ENCODE assay signal across 8 cellular contexts in the genomic region with DNA sequence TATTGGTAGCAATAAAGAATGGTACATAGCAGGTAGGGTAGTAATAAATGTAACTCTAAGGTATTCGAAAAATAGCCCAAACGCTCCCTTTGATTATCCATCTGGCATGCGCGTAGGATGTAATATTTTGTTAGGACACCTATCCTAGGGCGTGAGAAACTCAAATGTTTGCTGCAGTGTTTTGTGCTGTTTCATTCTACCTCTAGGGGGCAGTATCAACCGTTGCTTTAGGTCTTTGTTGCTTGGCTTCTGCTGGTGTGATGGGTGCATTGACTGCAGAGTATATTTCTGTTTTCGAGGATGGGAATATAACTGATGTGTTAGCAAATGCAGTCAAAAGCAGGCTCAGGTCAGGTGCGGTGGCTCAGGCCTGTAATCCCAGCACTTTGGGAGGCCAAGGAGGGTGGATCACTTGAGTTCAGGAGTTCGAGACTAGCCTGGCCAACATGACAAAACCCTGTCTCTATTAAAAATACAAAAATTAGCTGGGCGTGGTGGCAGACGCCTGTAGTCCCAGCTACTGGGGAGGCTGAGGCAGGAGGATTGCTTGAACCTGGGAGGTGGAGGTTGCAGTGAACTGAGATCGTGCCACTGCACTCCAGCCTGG. TPM values are rescaled to one million over a fixed set of nuclear protein-coding genes. Genes with fewer than 3 reads are reported as not detected.
DNase-seq lines count a peak whose midpoint lies in the region; ATAC-seq and TF ChIP-seq lines count a peak whose summit lies in the region.
"Not testable (repeated sequence)": the region's sequence is repeated elsewhere in the genome, so short reads cannot be mapped to it uniquely, and the experiment has no call there.

No MANE protein-coding gene starts in this region.

- not testable (repeated sequence) for TF ChIP-seq POLR2A in body of pancreas (IDR thresholded peaks at IDR 0.05)

- not testable (repeated sequence) for H3K4me3 ChIP-seq in HEK293 (ENCODE audit: low read depth, low read length); body of pancreas; thoracic aorta

- DNase-seq in D341Med (ENCODE audit: low spot score) (peak; percentile 63), NCI-H2107 treated with DMSO at 0.1 percent for 48 hours (lab: John Stamatoyannopoulos, UW; ENCODE audit: unreplicated experiment) (peak; percentile 70), SK-MEL-5 (ENCODE audit: low read depth, low spot score) (peak; percentile 76), body of pancreas (peak in 3 of 4 donors; percentile 23 to 48 (median 25)), head of caudate nucleus (peak in 24 of 42 donors; percentile 8 to 70 (median 42)), myocyte (ENCODE audit: low read depth) (peak; percentile 32)
- DNase-seq in thoracic aorta (ENCODE audit: low spot score), result not testable (repeated sequence)

- not testable (repeated sequence) for H3K36me3 ChIP-seq in HEK293 (ENCODE audit: control insufficient read depth in 2 of 2, insufficient read depth in 1 of 2, low read length in 2 of 2); body of pancreas (replicated peaks in 1 of 2; ENCODE audit: insufficient read depth in 1 of 2, low read depth in 2 of 2); thoracic aorta

- peak; percentile 80 for TF ChIP-seq CTCF in HEK293 (tag by site-specific recombination; IDR thresholded peaks at IDR 0.05)
- TF ChIP-seq CTCF in body of pancreas (IDR thresholded peaks at IDR 0.05), result peak; percentile 50 to 82 (median 74)
- peak; percentile 44 for TF ChIP-seq CTCF in thoracic aorta (IDR thresholded peaks at IDR 0.05)

- not testable (repeated sequence) for H3K4me1 ChIP-seq in HEK293 (ENCODE audit: control insufficient read depth, insufficient read depth, low read length); body of pancreas; thoracic aorta (ENCODE audit: control insufficient read depth in 1 of 2, low read depth in 2 of 2)

- not testable (repeated sequence) for H3K9me3 ChIP-seq in HEK293 (ENCODE audit: control insufficient read depth, insufficient read depth, low read depth, low read length); body of pancreas; thoracic aorta

- H3K27ac ChIP-seq in HEK293 (ENCODE audit: extremely low read depth, low read depth, low read length); body of pancreas; thoracic aorta: not testable (repeated sequence)

- POLR2A ChIA-PET in HEK293 (lab: Yijun Ruan, JAX), result not testable (repeated sequence)

- H3K27me3 ChIP-seq in body of pancreas; thoracic aorta (replicated peaks; ENCODE audit: insufficient read depth): not testable (repeated sequence)

- in situ Hi-C loops in SK-MEL-5 (cut with HindIII; ENCODE audit: low pct_unique_long_range_greater_than_20kb, low sequenced_read_pairs), result not testable (repeated sequence)

- peak; percentile 69 for ATAC-seq in body of pancreas
- ATAC-seq in thoracic aorta (ENCODE audit: insufficient number of reproducible peaks, low FRiP score, low read depth), result not testable (repeated sequence)

- CTCF ChIA-PET in HEK293 (lab: Yijun Ruan, JAX), result interaction anchor here (0.6 to 1.6 kb wide), 10 partner anchors 12 to 451 kb away, joined by 3 to 7 read pairs (median 4); no protein-coding TSS in a partner anchor

- WGBS in body of pancreas, 2 donors, result 50% methylated on average over 12 of the region's 12 CpGs

- intact Hi-C loops in body of pancreas (cut with DNase I); head of caudate nucleus (cut with DNase I): not testable (repeated sequence)

TF ChIP-seq in HEK293, 187 proteins besides CTCF, POLR2A, EP300 and RAD21:
- peak; percentile 57 for TF ChIP-seq ZNF654 (tag by site-specific recombination; IDR thresholded peaks at IDR 0.05; ENCODE audit: low read depth)

RNA-seq across cellular contexts. Expression of gene KATNIP, which starts 55.7 kb away (rescaled TPM):
- total RNA-seq in SK-MEL-5 (2014; rRNA removed; shearing (Covaris generic)), result 11.6 and 13.7 TPM in 2 replicates
- polyA plus RNA-seq in SK-MEL-5 (2015; cell fraction: cytosol; rRNA removed), result 9.3 and 11.0 TPM in 2 replicates
- polyA plus RNA-seq in SK-MEL-5 (2015; cell fraction: nucleus; rRNA removed), result 64.3 and 65.0 TPM in 2 replicates
- 10 to 100 TPM; 23.4 to 25.7 TPM for total RNA-seq in body of pancreas
- 10.7 and 10.8 TPM in 2 replicates for total RNA-seq in myocyte
- polyA plus RNA-seq in myocyte (2012), result 14.2 TPM
- 10 to 100 TPM; 16.0 to 23.7 TPM for total RNA-seq in thoracic aorta

RNA-seq across cellular contexts. Expression of gene GTF3C1, which starts 55.9 kb away (rescaled TPM):
- 33.9 and 44.0 TPM in 2 replicates for total RNA-seq in SK-MEL-5 (2014; rRNA removed; shearing (Covaris generic))
- 45.8 and 75.8 TPM in 2 replicates for polyA plus RNA-seq in SK-MEL-5 (2015; cell fraction: cytosol; rRNA removed)
- 97.0 and 115 TPM in 2 replicates for polyA plus RNA-seq in SK-MEL-5 (2015; cell fraction: nucleus; rRNA removed)
- 100 to 1,000 TPM in 1 of 2 donors, 10 to 100 TPM in 1; 38.7 to 161 TPM for total RNA-seq in body of pancreas
- total RNA-seq in myocyte, result 108 and 135 TPM in 2 replicates
- 58.5 TPM for polyA plus RNA-seq in myocyte (2012)
- 10 to 100 TPM; 51.9 to 83.2 TPM for total RNA-seq in thoracic aorta
